ENCODE assay signal across 40 cellular contexts in genomic region chr19:39060130-39060529, GRCh38. TPM values are rescaled to one million over a fixed set of nuclear protein-coding genes. Genes with fewer than 3 reads are reported as not detected.
"Had no signal": no experiment of that assay in that cellular context is flagged by ENCODE, and none has a peak within 500 bp of the region (broad histone marks: within the 10 kb centered on the region; RNA-seq: fewer than 3 reads in every experiment).

No MANE protein-coding gene starts in this region.

- H3K4me3 ChIP-seq: ascending aorta, cardiac muscle cell, colonic mucosa, PC-9 had no signal

- H3K36me3 Mint-ChIP-seq: activated CD8-positive, alpha-beta memory T cell treated with anti-CD3 and anti-CD28 coated beads, Interleukin-2, amount 10 ng/mL, durations not matched to agents 7 days and 5 days; activated naive CD4-positive, alpha-beta T cell treated with anti-CD3 and anti-CD28 coated beads, Interleukin-2, amount 50 U/mL, for 24 hours; activated naive CD8-positive, alpha-beta T cell treated with anti-CD3 and anti-CD28 coated beads, Interleukin-2, amount 10 ng/mL, durations not matched to agents 7 days and 5 days had no signal

- ATAC-seq: activated CD8-positive, alpha-beta memory T cell treated with anti-CD3 and anti-CD28 coated beads, Interleukin-2, amount 10 ng/mL, durations not matched to agents 7 days and 5 days; activated T-cell treated with anti-CD3 and anti-CD28 coated beads, Interleukin-2, amount 50 U/mL, for 72 hours; Right ventricle myocardium inferior; SK-N-SH treated with all-trans-retinoic acid at 6 μM for 48 hours had no signal

- H3K27me3 Mint-ChIP-seq: activated naive CD4-positive, alpha-beta T cell treated with anti-CD3 and anti-CD28 coated beads, Interleukin-2, amount 50 U/mL, for 24 hours; central memory CD8-positive, alpha-beta T cell had no signal

- H3K27ac Mint-ChIP-seq: activated CD4-positive, alpha-beta memory T cell treated with anti-CD3 and anti-CD28 coated beads, Interleukin-2, amount 10 ng/mL, durations not matched to agents 7 days and 5 days; activated CD8-positive, alpha-beta memory T cell treated with anti-CD3 and anti-CD28 coated beads, Interleukin-2, amount 10 ng/mL, durations not matched to agents 7 days and 5 days; activated naive CD4-positive, alpha-beta T cell treated with anti-CD3 and anti-CD28 coated beads, Interleukin-2, amount 50 U/mL, for 24 hours; activated naive CD8-positive, alpha-beta T cell treated with anti-CD3 and anti-CD28 coated beads, Interleukin-2, amount 10 ng/mL, durations not matched to agents 7 days and 5 days; activated T-cell treated with anti-CD3 and anti-CD28 coated beads, Interleukin-2, amount 50 U/mL, for 72 hours; activated T-helper 2 cell treated with anti-CD3 and anti-CD28 coated beads, Interferon-gamma antibody, Interleukin-2, Interleukin-4, amounts not matched to agents 10 μg/mL and 5 μg/mL and 100 μg/mL, durations not matched to agents 14 hours and 24 hours and 36 hours had no signal

- H3K4me2 ChIP-seq: PC-9 had no signal

- H3K27me3 ChIP-seq: ascending aorta, cardiac muscle cell, colonic mucosa had no signal

- H3K27ac ChIP-seq: ascending aorta, cardiac muscle cell, colonic mucosa, PC-9, RWPE1, WERI-Rb-1 had no signal

- FAIRE-seq: RCC 7860, TTC549 had no signal

- H3K36me3 ChIP-seq: ascending aorta, cardiac muscle cell, colonic mucosa, WERI-Rb-1 had no signal

- H2AFZ ChIP-seq: PC-9 had no signal

- H3K4me1 ChIP-seq: ascending aorta, colonic mucosa had no signal

- H3K9me3 ChIP-seq: ascending aorta, colonic mucosa had no signal

- H3K9me3 Mint-ChIP-seq: activated naive CD4-positive, alpha-beta T cell treated with anti-CD3 and anti-CD28 coated beads, Interleukin-2, amount 50 U/mL, for 24 hours; activated T-helper 2 cell treated with anti-CD3 and anti-CD28 coated beads, Interferon-gamma antibody, Interleukin-2, Interleukin-4, amounts not matched to agents 10 μg/mL and 5 μg/mL and 100 μg/mL, durations not matched to agents 14 hours and 24 hours and 36 hours; central memory CD8-positive, alpha-beta T cell had no signal

- DNase-seq: activated CD4-positive, alpha-beta memory T cell treated with anti-CD3 and anti-CD28 coated beads, Interleukin-2, amount 10 ng/mL, durations not matched to agents 7 days and 5 days; activated CD4-positive, alpha-beta T cell treated with anti-CD3 and anti-CD28 coated beads for 1 hour; activated CD4-positive, alpha-beta T cell treated with anti-CD3 and anti-CD28 coated beads for 48 hours; activated CD4-positive, CD25-positive, alpha-beta regulatory T cell; activated CD8-positive, alpha-beta memory T cell treated with anti-CD3 and anti-CD28 coated beads for 24 hours; activated CD8-positive, alpha-beta memory T cell treated with anti-CD3 and anti-CD28 coated beads, Interleukin-2, amount 10 ng/mL, durations not matched to agents 7 days and 5 days; activated CD8-positive, alpha-beta memory T cell treated with anti-CD3 and anti-CD28 coated beads, Interleukin-2, amount 50 U/mL, for 48 hours; activated gamma-delta T cell; activated naive CD4-positive, alpha-beta T cell treated with Interleukin-2 at 50 U/mL for 16 hours; activated naive CD8-positive, alpha-beta T cell treated with anti-CD3 and anti-CD28 coated beads, Interleukin-2, amount 10 ng/mL, durations not matched to agents 7 days and 5 days; activated T-cell treated with anti-CD3 and anti-CD28 coated beads, Interleukin-2, amount 50 U/mL, for 72 hours; amygdala; colonic mucosa; NCI-H1092 treated with DMSO at 0.1 percent for 48 hours; NCI-H1417; NCI-H146; NCI-H187; NCI-H2029 treated with DMSO at 0.1 percent for 48 hours; NCI-H2107; NCI-H2171; NCI-H510A; NCI-H69; PC-9; SIG-M5; SW 1271; T-helper 1 cell; T-helper 2 cell; T-helper 9 cell; WERI-Rb-1 had no signal

- H3K4me3 Mint-ChIP-seq: activated CD4-positive, alpha-beta memory T cell treated with anti-CD3 and anti-CD28 coated beads, Interleukin-2, amount 10 ng/mL, durations not matched to agents 7 days and 5 days; activated CD8-positive, alpha-beta memory T cell treated with anti-CD3 and anti-CD28 coated beads, Interleukin-2, amount 10 ng/mL, durations not matched to agents 7 days and 5 days; activated naive CD4-positive, alpha-beta T cell treated with anti-CD3 and anti-CD28 coated beads, Interleukin-2, amount 50 U/mL, for 24 hours; activated naive CD8-positive, alpha-beta T cell treated with anti-CD3 and anti-CD28 coated beads, Interleukin-2, amount 10 ng/mL, durations not matched to agents 7 days and 5 days; activated T-cell treated with anti-CD3 and anti-CD28 coated beads, Interleukin-2, amount 50 U/mL, for 72 hours; central memory CD8-positive, alpha-beta T cell had no signal

RNA-seq across cellular contexts. Expression of gene ACP7, which starts 24.0 kb away (rescaled TPM):
- total RNA-seq: activated CD4-positive, alpha-beta memory T cell treated with anti-CD3 and anti-CD28 coated beads, Interleukin-2, amount 10 ng/mL, durations not matched to agents 7 days and 5 days; activated CD8-positive, alpha-beta memory T cell treated with anti-CD3 and anti-CD28 coated beads, Interleukin-2, amount 10 ng/mL, durations not matched to agents 7 days and 5 days; activated naive CD8-positive, alpha-beta T cell treated with anti-CD3 and anti-CD28 coated beads, Interleukin-2, amount 10 ng/mL, durations not matched to agents 7 days and 5 days; activated T-cell treated with anti-CD3 and anti-CD28 coated beads, Interleukin-2, amount 50 U/mL, for 72 hours; activated T-helper 2 cell treated with anti-CD3 and anti-CD28 coated beads, Interferon-gamma antibody, Interleukin-2, Interleukin-4, amounts not matched to agents 10 μg/mL and 5 μg/mL and 100 μg/mL, durations not matched to agents 14 hours and 24 hours and 36 hours; ascending aorta; cardiac muscle cell; chondrocyte; colonic mucosa; Right ventricle myocardium inferior had no signal
- polyA plus RNA-seq: cardiac muscle cell had no signal

RNA-seq across cellular contexts. Expression of gene FBXO27, which starts 27.8 kb away (rescaled TPM):
- total RNA-seq: activated naive CD8-positive, alpha-beta T cell treated with anti-CD3 and anti-CD28 coated beads, Interleukin-2, amount 10 ng/mL, durations not matched to agents 7 days and 5 days had no signal
